In genomic region chr1:94820918-94821317, GRCh38 we compare ENCODE assay signal across 8 cellular contexts. TPM values are rescaled to one million over a fixed set of nuclear protein-coding genes. Genes with fewer than 3 reads are reported as not detected.
A peak's percentile ranks its signal among the peaks of the same experiment; 100 is the strongest.
DNase-seq lines count a peak whose midpoint lies in the region; ATAC-seq and TF ChIP-seq lines count a peak whose summit lies in the region.

No MANE protein-coding gene starts in this region.

- TF ChIP-seq CTCF in astrocyte of the cerebellum (IDR thresholded peaks at IDR 0.05; ENCODE audit: low read depth, low read length, missing control alignments) = no peak

- peak; percentile 19 for ATAC-seq in left colon
- ATAC-seq in stimulated activated naive CD8-positive, alpha-beta T cell treated with anti-CD3 and anti-CD28 coated beads, Interleukin-15, amount 100 ng/mL, for 72 hours = no peak
- ATAC-seq in GM19455 (IDR thresholded peaks at IDR 0.05; ENCODE audit: unreplicated experiment) = no peak
- ATAC-seq in HG03108 (IDR thresholded peaks at IDR 0.05; ENCODE audit: unreplicated experiment) = no peak

- DNase-seq in NCI-H2171 treated with DMSO at 0.1 percent for 48 hours (lab: John Stamatoyannopoulos, UW) (peak; percentile 29), NCI-H2171 (lab: John Stamatoyannopoulos, UW) (no peak), astrocyte of the cerebellum (ENCODE audit: low read depth) (no peak), left colon (no peak), EL (no peak)
- no peak for DNase-seq in stimulated activated naive CD8-positive, alpha-beta T cell treated with anti-CD3 and anti-CD28 coated beads, Interleukin-15, amount 100 ng/mL, for 72 hours

- H3K9me3 Mint-ChIP-seq in stimulated activated naive CD8-positive, alpha-beta T cell treated with anti-CD3 and anti-CD28 coated beads, Interleukin-15, amount 100 ng/mL, for 72 hours = no peaks in the 10 kb centered on the region

- H3K4me3 Mint-ChIP-seq in stimulated activated naive CD8-positive, alpha-beta T cell treated with anti-CD3 and anti-CD28 coated beads, Interleukin-15, amount 100 ng/mL, for 72 hours = peak overlapping the region; percentile 33 to 38

- no peak overlapping the region for H3K27ac Mint-ChIP-seq in stimulated activated naive CD8-positive, alpha-beta T cell treated with anti-CD3 and anti-CD28 coated beads, Interleukin-15, amount 100 ng/mL, for 72 hours

- H3K27me3 Mint-ChIP-seq in stimulated activated naive CD8-positive, alpha-beta T cell treated with anti-CD3 and anti-CD28 coated beads, Interleukin-15, amount 100 ng/mL, for 72 hours = peaks cover 70% of the 10 kb centered on the region

- H3K4me3 ChIP-seq in astrocyte of the cerebellum (ENCODE audit: low read depth, low read length) = peak overlapping the region; percentile 58

- no peaks in the 10 kb centered on the region for H3K4me1 Mint-ChIP-seq in stimulated activated naive CD8-positive, alpha-beta T cell treated with anti-CD3 and anti-CD28 coated beads, Interleukin-15, amount 100 ng/mL, for 72 hours

- in situ Hi-C loops in astrocyte of the cerebellum (cut with HindIII; ENCODE audit: low sequenced_read_pairs) = no loop called here

- intact Hi-C loops in left colon (cut with DNase I, micrococcal nuclease) = no loop called here

RNA-seq across cellular contexts. Expression of gene SLC44A3, which starts 0.8 kb away (rescaled TPM):
- 10 to 100 TPM; 72.1 to 95.5 TPM for total RNA-seq in left colon
